Comparison of ENCODE assay signal across 10 cellular contexts in the genomic region with DNA sequence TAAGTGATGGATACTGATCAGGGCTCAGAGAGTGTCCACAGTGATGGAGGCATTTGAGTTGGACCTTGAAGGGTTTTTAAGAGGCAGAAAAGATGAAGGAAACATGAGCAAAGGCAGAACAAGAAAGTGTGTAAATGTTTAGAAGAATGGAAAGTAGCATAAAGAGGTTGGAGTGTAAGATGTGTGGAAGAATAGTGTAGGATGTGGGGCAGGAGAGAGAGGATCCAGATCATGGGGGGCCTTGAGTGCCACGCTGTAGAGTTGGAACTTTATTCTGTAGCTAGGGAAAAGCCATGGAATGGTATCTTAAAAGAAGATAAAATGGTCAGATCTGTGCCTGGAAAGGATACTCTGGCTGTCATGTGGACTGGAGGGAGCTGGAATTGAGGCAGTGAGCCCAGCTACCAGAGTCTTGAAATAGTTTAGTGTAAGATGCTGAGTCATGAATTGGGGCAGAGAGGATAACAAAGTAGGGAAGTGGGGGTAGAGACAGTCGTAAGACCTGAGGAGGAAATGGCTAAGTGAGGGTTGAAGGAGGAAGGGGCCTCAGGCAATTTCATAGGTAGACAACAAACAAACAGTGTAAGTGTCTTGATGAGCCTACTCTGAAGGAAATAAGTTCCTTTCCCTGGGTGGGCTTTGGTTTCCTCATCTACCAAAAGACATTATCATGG. TPM values are rescaled to one million over a fixed set of nuclear protein-coding genes. Genes with fewer than 3 reads are reported as not detected.
DNase-seq lines count a peak whose midpoint lies in the region; ATAC-seq and TF ChIP-seq lines count a peak whose summit lies in the region.
"Had no signal": no experiment of that assay in that cellular context is flagged by ENCODE, and none has a peak within 500 bp of the region (broad histone marks: within the 10 kb centered on the region; RNA-seq: fewer than 3 reads in every experiment).

No MANE protein-coding gene starts in this region.

- H3K27ac Mint-ChIP-seq in GM23338 (no peak overlapping the region), immature natural killer cell (no peak overlapping the region), CD14-positive monocyte (no peak overlapping the region)

- H2AFZ ChIP-seq in GM23338 = no peak overlapping the region
- H2AFZ ChIP-seq in smooth muscle cell (ENCODE audit: low read depth) = no peak overlapping the region

- H3K9me2 ChIP-seq in GM23338 (ENCODE audit: insufficient read depth) = peaks cover 6% of the 10 kb centered on the region; the same call in 1 of the 2 replicates

- H3K27ac ChIP-seq in GM23338 (ENCODE audit: low read depth) (no peak overlapping the region), SK-N-MC (peak overlapping the region; percentile 72), smooth muscle cell (ENCODE audit: low read depth) (peak overlapping the region; percentile 54)
- H3K27ac ChIP-seq: SJCRH30 had no signal

- no peaks in the 10 kb centered on the region for H3K9me3 Mint-ChIP-seq in GM23338
- H3K9me3 Mint-ChIP-seq in immature natural killer cell = no peaks in the 10 kb centered on the region
- peaks cover 0 to 4% (median 0%) of the 10 kb centered on the region in 7 donors for H3K9me3 Mint-ChIP-seq in CD14-positive monocyte

- peak; percentile 17 for DNase-seq in GM23338 (ENCODE audit: low spot score)
- no peak for DNase-seq in SK-N-MC (ENCODE audit: low read depth, low spot score)
- no peak for DNase-seq in Right ventricle myocardium superior
- no peak for DNase-seq in smooth muscle cell (lab: John Stamatoyannopoulos, UW; ENCODE audit: unreplicated experiment)
- no peak for DNase-seq in immature natural killer cell
- DNase-seq in CD14-positive monocyte (ENCODE audit: low spot score) = no peak
- no peak for DNase-seq in NAMALWA (ENCODE audit: low spot score)
- DNase-seq in activated T-cell treated with anti-CD3 and anti-CD28 coated beads, Interleukin-2, amount 50 U/mL, for 1 hour = no peak
- DNase-seq: NCI-H1105, SJCRH30 had no signal

- H3K9ac ChIP-seq in SK-N-MC (ENCODE audit: insufficient read length) (no peak overlapping the region), smooth muscle cell (ENCODE audit: low read depth) (no peak overlapping the region)

- H3K9me3 ChIP-seq in SK-N-MC (ENCODE audit: low read depth, low read length) (no peaks in the 10 kb centered on the region), smooth muscle cell (replicated peaks; ENCODE audit: low read depth) (no peaks in the 10 kb centered on the region)
- H3K9me3 ChIP-seq: SJCRH30 had no signal

- no peak overlapping the region for H3K4me2 ChIP-seq in GM23338
- peak overlapping the region; percentile 40 for H3K4me2 ChIP-seq in smooth muscle cell

- intact Hi-C loops in Right ventricle myocardium superior (cut with DNase I) (no loop called here), CD14-positive monocyte (cut with micrococcal nuclease) (loop anchor here in 1 of 2 donors (5.0 kb wide), 1 partner anchor 63 kb away; a partner anchor contains a TSS)

- H3K36me3 Mint-ChIP-seq in GM23338 (ENCODE audit: low read depth) (no peaks in the 10 kb centered on the region), immature natural killer cell (no peaks in the 10 kb centered on the region), CD14-positive monocyte (peaks cover 9 to 38% of the 10 kb centered on the region in 2 donors)

- no peaks in the 10 kb centered on the region for H3K36me3 ChIP-seq in GM23338 (ENCODE audit: insufficient read depth)
- peaks cover 84% of the 10 kb centered on the region for H3K36me3 ChIP-seq in SK-N-MC (ENCODE audit: insufficient read depth, low read length)
- H3K36me3 ChIP-seq in smooth muscle cell (ENCODE audit: low read depth) = no peaks in the 10 kb centered on the region
- H3K36me3 ChIP-seq: SJCRH30 had no signal

- H3F3A ChIP-seq in GM23338 (replicated peaks; ENCODE audit: low read depth) = no peaks in the 10 kb centered on the region
- H3F3A ChIP-seq in smooth muscle cell (ENCODE audit: low read depth) = peaks cover 12% of the 10 kb centered on the region

- no peaks in the 10 kb centered on the region for H3K79me2 ChIP-seq in GM23338 (replicated peaks; ENCODE audit: insufficient read depth)
- H3K79me2 ChIP-seq in smooth muscle cell (ENCODE audit: low read depth) = no peaks in the 10 kb centered on the region

- H3K27me3 Mint-ChIP-seq in GM23338 (ENCODE audit: insufficient read depth, low read depth, poor library complexity) (peaks cover 2% of the 10 kb centered on the region), immature natural killer cell (ENCODE audit: low read depth in 3 of 3) (peaks cover 0 to 2% (median 2%) of the 10 kb centered on the region in 3 donors), CD14-positive monocyte (ENCODE audit: low read depth in 3 of 3) (peaks cover 0 to 1% (median 0%) of the 10 kb centered on the region in 3 donors)

- ATAC-seq in GM23338 (no peak), Right ventricle myocardium superior (ENCODE audit: poor library complexity) (peak; percentile 38)

- whole genome bisulfite sequencing in smooth muscle cell (ENCODE audit: low lambda C conversion rate) = 19% methylated on average over 2 of the region's 2 CpGs

- H3K4me3 Mint-ChIP-seq in GM23338 = no peak overlapping the region
- no peak overlapping the region for H3K4me3 Mint-ChIP-seq in immature natural killer cell
- no peak overlapping the region for H3K4me3 Mint-ChIP-seq in CD14-positive monocyte

- no peaks in the 10 kb centered on the region for H3K27me3 ChIP-seq in GM23338 (ENCODE audit: insufficient read depth)
- no peaks in the 10 kb centered on the region for H3K27me3 ChIP-seq in smooth muscle cell (ENCODE audit: low read depth)
- H3K27me3 ChIP-seq: SJCRH30 had no signal

- peaks cover 3% of the 10 kb centered on the region; the same call in 1 of the 3 replicates for H3K4me1 Mint-ChIP-seq in GM23338
- H3K4me1 Mint-ChIP-seq in immature natural killer cell = no peaks in the 10 kb centered on the region
- peaks cover 68% of the 10 kb centered on the region for H3K4me1 Mint-ChIP-seq in CD14-positive monocyte

- TF ChIP-seq CTCF in GM23338 (conservative IDR thresholded peaks at IDR 0.05; ENCODE audit: low read depth in 2 of 2) (no peak), smooth muscle cell (IDR thresholded peaks at IDR 0.05; ENCODE audit: borderline replicate concordance, insufficient read depth, poor library complexity, severe bottlenecking) (no peak), CD14-positive monocyte (IDR thresholded peaks at IDR 0.05) (no peak)

- peaks cover 10% of the 10 kb centered on the region for H3K4me1 ChIP-seq in GM23338 (ENCODE audit: insufficient read depth)
- peaks cover 8% of the 10 kb centered on the region for H3K4me1 ChIP-seq in smooth muscle cell (ENCODE audit: low read depth)
- H3K4me1 ChIP-seq: SJCRH30 had no signal

- H3K4me3 ChIP-seq in GM23338 (no peak overlapping the region), SK-N-MC (peak overlapping the region; percentile 2; the same call in 1 of the 2 replicates), smooth muscle cell (peak overlapping the region; percentile 20)
- H3K4me3 ChIP-seq: SJCRH30 had no signal

- H4K20me1 ChIP-seq in GM23338 (replicated peaks; ENCODE audit: insufficient read depth) (no peaks in the 10 kb centered on the region), smooth muscle cell (ENCODE audit: low read depth) (no peaks in the 10 kb centered on the region)

TF ChIP-seq in GM23338, 12 proteins besides CTCF, POLR2A, EP300 and RAD21 (continues in another document):
- TF ChIP-seq STAT1 (IDR thresholded peaks at IDR 0.05; ENCODE audit: unreplicated experiment) (no peak), EZH2 (IDR thresholded peaks at IDR 0.05; ENCODE audit: low read depth, unreplicated experiment) (no peak), NANOG (IDR thresholded peaks at IDR 0.05; ENCODE audit: borderline replicate concordance) (no peak), ZNF114 (CRISPR knock-in tag; IDR thresholded peaks at IDR 0.05) (no peak)
- TF ChIP-seq, protein P1, sequence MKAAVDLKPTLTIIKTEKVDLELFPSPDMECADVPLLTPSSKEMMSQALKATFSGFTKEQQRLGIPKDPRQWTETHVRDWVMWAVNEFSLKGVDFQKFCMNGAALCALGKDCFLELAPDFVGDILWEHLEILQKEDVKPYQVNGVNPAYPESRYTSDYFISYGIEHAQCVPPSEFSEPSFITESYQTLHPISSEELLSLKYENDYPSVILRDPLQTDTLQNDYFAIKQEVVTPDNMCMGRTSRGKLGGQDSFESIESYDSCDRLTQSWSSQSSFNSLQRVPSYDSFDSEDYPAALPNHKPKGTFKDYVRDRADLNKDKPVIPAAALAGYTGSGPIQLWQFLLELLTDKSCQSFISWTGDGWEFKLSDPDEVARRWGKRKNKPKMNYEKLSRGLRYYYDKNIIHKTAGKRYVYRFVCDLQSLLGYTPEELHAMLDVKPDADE (IDR thresholded peaks at IDR 0.05) = no peak

RNA-seq across cellular contexts. Expression of a gene that starts 6.7 kb away (rescaled TPM):
- total RNA-seq in GM23338 (2014; rRNA removed; shearing (Covaris generic)) = 4.3 and 10.6 TPM in 2 replicates
- polyA plus RNA-seq in GM23338 (2016; fragmentation: Nextera tagmentation; extraction: Ambion mirVana) = 2.3 and 2.4 TPM in 2 replicates
- total RNA-seq in Right ventricle myocardium superior = 2.6 TPM
- 3.9 and 6.3 TPM in 2 replicates for total RNA-seq in smooth muscle cell
- 4.2 and 5.1 TPM in 2 replicates for polyA plus RNA-seq in smooth muscle cell
- under 1 TPM in 1 of 3 donors, not detected in 2; 0.54 TPM for polyA plus RNA-seq in immature natural killer cell
- polyA plus RNA-seq in CD14-positive monocyte = 10 to 100 TPM; 29.9 to 41.0 TPM
- total RNA-seq: SJCRH30 had no signal

RNA-seq across cellular contexts. Expression of a gene that starts 32.9 kb away (rescaled TPM):
- 16.9 and 19.5 TPM in 2 replicates for total RNA-seq in GM23338 (2014; rRNA removed; shearing (Covaris generic))
- polyA plus RNA-seq in GM23338 (2016; fragmentation: Nextera tagmentation; extraction: Ambion mirVana) (5.9 and 8.2 TPM in 2 replicates), smooth muscle cell (9.7 and 10.2 TPM in 2 replicates), immature natural killer cell (10 to 100 TPM in 1 of 3 donors, 1 to 10 TPM in 2; 6.4 to 13.4 (median 9.7) TPM), CD14-positive monocyte (1 to 10 TPM; 4.4 to 5.1 TPM)
- total RNA-seq in Right ventricle myocardium superior (3.3 TPM), smooth muscle cell (4.0 and 6.5 TPM in 2 replicates)
